ENCODE assay signal across 11 cellular contexts in genomic region chr2:95037476-95037875, GRCh38. TPM values are rescaled to one million over a fixed set of nuclear protein-coding genes. Genes with fewer than 3 reads are reported as not detected.
DNase-seq lines count a peak whose midpoint lies in the region; ATAC-seq and TF ChIP-seq lines count a peak whose summit lies in the region.
"Not testable (repeated sequence)": the region's sequence is repeated elsewhere in the genome, so short reads cannot be mapped to it uniquely, and the experiment has no call there.
"Had no signal": no experiment of that assay in that cellular context is flagged by ENCODE, and none has a peak within 500 bp of the region (broad histone marks: within the 10 kb centered on the region; RNA-seq: fewer than 3 reads in every experiment).

No MANE protein-coding gene starts in this region.

- H3K27ac ChIP-seq in cingulate gyrus (ENCODE audit: low read depth, low read length) = peak overlapping the region; percentile 33

- not testable (repeated sequence) for ATAC-seq in activated CD8-positive, alpha-beta T cell treated with anti-CD3 and anti-CD28 coated beads for 36 hours; activated naive CD8-positive, alpha-beta T cell treated with anti-CD3 and anti-CD28 coated beads, Interleukin-2, amount 10 ng/mL, durations not matched to agents 7 days and 5 days (ENCODE audit: low read depth)

- DNase-seq in Calu3; T-helper 2 cell treated with Interferon-gamma antibody and Interleukin-4, amounts not matched to agents 5 μg/mL and 100 μg/mL, for 36 hours (ENCODE audit: low spot score); activated CD8-positive, alpha-beta T cell treated with anti-CD3 and anti-CD28 coated beads for 36 hours; activated T-helper 2 cell treated with anti-CD3 and anti-CD28 coated beads, Interferon-gamma antibody, Interleukin-2, Interleukin-4, amounts not matched to agents 10 μg/mL and 5 μg/mL and 100 μg/mL, durations not matched to agents 14 hours and 24 hours and 36 hours (ENCODE audit: low spot score); activated naive CD8-positive, alpha-beta T cell treated with anti-CD3 and anti-CD28 coated beads, Interleukin-2, amount 10 ng/mL, durations not matched to agents 7 days and 5 days; progenitor cell of endocrine pancreas (ENCODE audit: low spot score, unreplicated experiment); type B pancreatic cell (ENCODE audit: extremely low spot score, unreplicated experiment): not testable (repeated sequence)

- POLR2A ChIA-PET in activated CD8-positive, alpha-beta T cell treated with anti-CD3 and anti-CD28 coated beads for 36 hours (lab: Charles Lee); activated naive CD8-positive, alpha-beta T cell treated with anti-CD3 and anti-CD28 coated beads, Interleukin-2, amount 10 ng/mL, durations not matched to agents 7 days and 5 days (lab: Charles Lee): not testable (repeated sequence)

- CTCF ChIA-PET in Calu3 (lab: Charles Lee); activated CD8-positive, alpha-beta T cell treated with anti-CD3 and anti-CD28 coated beads for 36 hours (lab: Charles Lee): not testable (repeated sequence)

- H3K27ac Mint-ChIP-seq in Calu3 (ENCODE audit: unreplicated experiment) (peak overlapping the region; percentile 13), progenitor cell of endocrine pancreas (peak overlapping the region; percentile 84), type B pancreatic cell (peak overlapping the region; percentile 47)
- peak overlapping the region; percentile 78 for H3K27ac Mint-ChIP-seq in T-helper 2 cell treated with Interferon-gamma antibody and Interleukin-4, amounts not matched to agents 5 μg/mL and 100 μg/mL, for 36 hours
- peak overlapping the region; percentile 79 for H3K27ac Mint-ChIP-seq in activated CD8-positive, alpha-beta T cell treated with anti-CD3 and anti-CD28 coated beads for 36 hours
- H3K27ac Mint-ChIP-seq in activated T-helper 2 cell treated with anti-CD3 and anti-CD28 coated beads, Interferon-gamma antibody, Interleukin-2, Interleukin-4, amounts not matched to agents 10 μg/mL and 5 μg/mL and 100 μg/mL, durations not matched to agents 14 hours and 24 hours and 36 hours = peak overlapping the region; percentile 84
- peak overlapping the region; percentile 82 for H3K27ac Mint-ChIP-seq in activated naive CD8-positive, alpha-beta T cell treated with anti-CD3 and anti-CD28 coated beads, Interleukin-2, amount 10 ng/mL, durations not matched to agents 7 days and 5 days

- H3K36me3 Mint-ChIP-seq in Calu3 (ENCODE audit: insufficient read depth, unreplicated experiment); progenitor cell of endocrine pancreas (ENCODE audit: insufficient read depth): not testable (repeated sequence)
- peaks cover 47% of the 10 kb centered on the region for H3K36me3 Mint-ChIP-seq in T-helper 2 cell treated with Interferon-gamma antibody and Interleukin-4, amounts not matched to agents 5 μg/mL and 100 μg/mL, for 36 hours (ENCODE audit: low read depth)
- peaks cover 18% of the 10 kb centered on the region for H3K36me3 Mint-ChIP-seq in activated CD8-positive, alpha-beta T cell treated with anti-CD3 and anti-CD28 coated beads for 36 hours (ENCODE audit: low read depth)
- peaks cover 47% of the 10 kb centered on the region for H3K36me3 Mint-ChIP-seq in activated T-helper 2 cell treated with anti-CD3 and anti-CD28 coated beads, Interferon-gamma antibody, Interleukin-2, Interleukin-4, amounts not matched to agents 10 μg/mL and 5 μg/mL and 100 μg/mL, durations not matched to agents 14 hours and 24 hours and 36 hours (ENCODE audit: low read depth)
- peaks cover 46% of the 10 kb centered on the region for H3K36me3 Mint-ChIP-seq in activated naive CD8-positive, alpha-beta T cell treated with anti-CD3 and anti-CD28 coated beads, Interleukin-2, amount 10 ng/mL, durations not matched to agents 7 days and 5 days
- peaks cover 13% of the 10 kb centered on the region for H3K36me3 Mint-ChIP-seq in type B pancreatic cell

- BruUV-seq in Calu3 (replicated peaks; lab: Mats Ljungman, UMichigan) = not testable (repeated sequence)

- TF ChIP-seq CTCF in Calu3 (IDR thresholded peaks at IDR 0.05; ENCODE audit: unreplicated experiment); activated CD8-positive, alpha-beta T cell treated with anti-CD3 and anti-CD28 coated beads for 36 hours (IDR thresholded peaks at IDR 0.05); progenitor cell of endocrine pancreas (IDR thresholded peaks at IDR 0.05; ENCODE audit: unreplicated experiment); type B pancreatic cell (conservative IDR thresholded peaks at IDR 0.05): not testable (repeated sequence)

- H3K4me1 Mint-ChIP-seq in Calu3 (ENCODE audit: low read depth, unreplicated experiment); progenitor cell of endocrine pancreas (ENCODE audit: low read depth): not testable (repeated sequence)
- H3K4me1 Mint-ChIP-seq in T-helper 2 cell treated with Interferon-gamma antibody and Interleukin-4, amounts not matched to agents 5 μg/mL and 100 μg/mL, for 36 hours (ENCODE audit: low read depth) = peaks cover 40% of the 10 kb centered on the region
- peaks cover 80% of the 10 kb centered on the region for H3K4me1 Mint-ChIP-seq in activated CD8-positive, alpha-beta T cell treated with anti-CD3 and anti-CD28 coated beads for 36 hours (ENCODE audit: low read depth)
- H3K4me1 Mint-ChIP-seq in activated T-helper 2 cell treated with anti-CD3 and anti-CD28 coated beads, Interferon-gamma antibody, Interleukin-2, Interleukin-4, amounts not matched to agents 10 μg/mL and 5 μg/mL and 100 μg/mL, durations not matched to agents 14 hours and 24 hours and 36 hours (ENCODE audit: low read depth) = peaks cover 47% of the 10 kb centered on the region
- peaks cover 45% of the 10 kb centered on the region for H3K4me1 Mint-ChIP-seq in activated naive CD8-positive, alpha-beta T cell treated with anti-CD3 and anti-CD28 coated beads, Interleukin-2, amount 10 ng/mL, durations not matched to agents 7 days and 5 days
- H3K4me1 Mint-ChIP-seq in type B pancreatic cell (ENCODE audit: unreplicated experiment) = peaks cover 20% of the 10 kb centered on the region

- peaks cover 29% of the 10 kb centered on the region for H3K9me3 Mint-ChIP-seq in Calu3 (ENCODE audit: low read depth, unreplicated experiment)
- not testable (repeated sequence) for H3K9me3 Mint-ChIP-seq in T-helper 2 cell treated with Interferon-gamma antibody and Interleukin-4, amounts not matched to agents 5 μg/mL and 100 μg/mL, for 36 hours; activated naive CD8-positive, alpha-beta T cell treated with anti-CD3 and anti-CD28 coated beads, Interleukin-2, amount 10 ng/mL, durations not matched to agents 7 days and 5 days
- H3K9me3 Mint-ChIP-seq in activated CD8-positive, alpha-beta T cell treated with anti-CD3 and anti-CD28 coated beads for 36 hours = peaks cover 24% of the 10 kb centered on the region
- H3K9me3 Mint-ChIP-seq in activated T-helper 2 cell treated with anti-CD3 and anti-CD28 coated beads, Interferon-gamma antibody, Interleukin-2, Interleukin-4, amounts not matched to agents 10 μg/mL and 5 μg/mL and 100 μg/mL, durations not matched to agents 14 hours and 24 hours and 36 hours = peaks cover 30% of the 10 kb centered on the region
- H3K9me3 Mint-ChIP-seq in progenitor cell of endocrine pancreas (ENCODE audit: low read depth) = peaks cover 28% of the 10 kb centered on the region
- H3K9me3 Mint-ChIP-seq in type B pancreatic cell = peaks cover 19% of the 10 kb centered on the region

- H3K27me3 Mint-ChIP-seq in Calu3 (ENCODE audit: unreplicated experiment) (peaks cover 57% of the 10 kb centered on the region), progenitor cell of endocrine pancreas (peaks cover 32% of the 10 kb centered on the region), type B pancreatic cell (peaks cover 13% of the 10 kb centered on the region)
- not testable (repeated sequence) for H3K27me3 Mint-ChIP-seq in T-helper 2 cell treated with Interferon-gamma antibody and Interleukin-4, amounts not matched to agents 5 μg/mL and 100 μg/mL, for 36 hours (ENCODE audit: low read depth); activated CD8-positive, alpha-beta T cell treated with anti-CD3 and anti-CD28 coated beads for 36 hours; activated T-helper 2 cell treated with anti-CD3 and anti-CD28 coated beads, Interferon-gamma antibody, Interleukin-2, Interleukin-4, amounts not matched to agents 10 μg/mL and 5 μg/mL and 100 μg/mL, durations not matched to agents 14 hours and 24 hours and 36 hours (ENCODE audit: low read depth); activated naive CD8-positive, alpha-beta T cell treated with anti-CD3 and anti-CD28 coated beads, Interleukin-2, amount 10 ng/mL, durations not matched to agents 7 days and 5 days

- not testable (repeated sequence) for H3K4me3 Mint-ChIP-seq in Calu3 (ENCODE audit: low read depth, unreplicated experiment); T-helper 2 cell treated with Interferon-gamma antibody and Interleukin-4, amounts not matched to agents 5 μg/mL and 100 μg/mL, for 36 hours; activated CD8-positive, alpha-beta T cell treated with anti-CD3 and anti-CD28 coated beads for 36 hours; activated T-helper 2 cell treated with anti-CD3 and anti-CD28 coated beads, Interferon-gamma antibody, Interleukin-2, Interleukin-4, amounts not matched to agents 10 μg/mL and 5 μg/mL and 100 μg/mL, durations not matched to agents 14 hours and 24 hours and 36 hours (ENCODE audit: low read depth); activated naive CD8-positive, alpha-beta T cell treated with anti-CD3 and anti-CD28 coated beads, Interleukin-2, amount 10 ng/mL, durations not matched to agents 7 days and 5 days; progenitor cell of endocrine pancreas (ENCODE audit: low read depth)
- H3K4me3 Mint-ChIP-seq in type B pancreatic cell = peak overlapping the region; percentile 44

- intact Hi-C loops in Calu3 (cut with micrococcal nuclease; ENCODE audit: unreplicated experiment); activated CD8-positive, alpha-beta T cell treated with anti-CD3 and anti-CD28 coated beads for 36 hours (cut with micrococcal nuclease); activated T-helper 2 cell treated with anti-CD3 and anti-CD28 coated beads, Interferon-gamma antibody, Interleukin-2, Interleukin-4, amounts not matched to agents 10 μg/mL and 5 μg/mL and 100 μg/mL, durations not matched to agents 14 hours and 24 hours and 36 hours (cut with micrococcal nuclease): not testable (repeated sequence)

RNA-seq across cellular contexts. Expression of gene MAL, which starts 12.0 kb away (rescaled TPM):
- total RNA-seq in Calu3 (2022) (not detected in 2 replicates), progenitor cell of endocrine pancreas (not detected in 2 replicates), type B pancreatic cell (ENCODE audit: low replicate concordance) (205 and 250 TPM in 2 replicates)
- total RNA-seq in activated CD8-positive, alpha-beta T cell treated with anti-CD3 and anti-CD28 coated beads for 36 hours = 10 to 100 TPM; 54.0 to 59.2 TPM
- 101 and 117 TPM in 2 replicates for total RNA-seq in activated T-helper 2 cell treated with anti-CD3 and anti-CD28 coated beads, Interferon-gamma antibody, Interleukin-2, Interleukin-4, amounts not matched to agents 10 μg/mL and 5 μg/mL and 100 μg/mL, durations not matched to agents 14 hours and 24 hours and 36 hours
- total RNA-seq in activated naive CD8-positive, alpha-beta T cell treated with anti-CD3 and anti-CD28 coated beads, Interleukin-2, amount 10 ng/mL, durations not matched to agents 7 days and 5 days = 100 to 1,000 TPM; 174 to 184 TPM
- total RNA-seq: A673, G401, HFFc6 had no signal

Comparison
In these comparisons a context has a peak if more than half of its experiments do, and no peak if none do; other contexts are left out.
1. H3K27ac Mint-ChIP-seq: peak in every context shown above with its lines; median percentile 84 in activated T-helper 2 cell treated with anti-CD3 and anti-CD28 coated beads, Interferon-gamma antibody, Interleukin-2, Interleukin-4, amounts not matched to agents 10 μg/mL and 5 μg/mL and 100 μg/mL, durations not matched to agents 14 hours and 24 hours and 36 hours; 84 in progenitor cell of endocrine pancreas; 82 in activated naive CD8-positive, alpha-beta T cell treated with anti-CD3 and anti-CD28 coated beads, Interleukin-2, amount 10 ng/mL, durations not matched to agents 7 days and 5 days; 79 in activated CD8-positive, alpha-beta T cell treated with anti-CD3 and anti-CD28 coated beads for 36 hours; 78 in T-helper 2 cell treated with Interferon-gamma antibody and Interleukin-4, amounts not matched to agents 5 μg/mL and 100 μg/mL, for 36 hours; 47 in type B pancreatic cell; 13 in Calu3.
2. RNA of gene MAL, which starts 12.0 kb away (total RNA-seq): 205 to 250 TPM in type B pancreatic cell, 174 to 184 TPM in activated naive CD8-positive, alpha-beta T cell treated with anti-CD3 and anti-CD28 coated beads, Interleukin-2, amount 10 ng/mL, durations not matched to agents 7 days and 5 days, 101 to 117 TPM in activated T-helper 2 cell treated with anti-CD3 and anti-CD28 coated beads, Interferon-gamma antibody, Interleukin-2, Interleukin-4, amounts not matched to agents 10 μg/mL and 5 μg/mL and 100 μg/mL, durations not matched to agents 14 hours and 24 hours and 36 hours and 54.0 to 59.2 TPM in activated CD8-positive, alpha-beta T cell treated with anti-CD3 and anti-CD28 coated beads for 36 hours; not detected in progenitor cell of endocrine pancreas and not detected in Calu3; every median in the first group is over 10 times any median in the second.